Comparison of ENCODE assay signal across 31 cellular contexts in the genomic region with DNA sequence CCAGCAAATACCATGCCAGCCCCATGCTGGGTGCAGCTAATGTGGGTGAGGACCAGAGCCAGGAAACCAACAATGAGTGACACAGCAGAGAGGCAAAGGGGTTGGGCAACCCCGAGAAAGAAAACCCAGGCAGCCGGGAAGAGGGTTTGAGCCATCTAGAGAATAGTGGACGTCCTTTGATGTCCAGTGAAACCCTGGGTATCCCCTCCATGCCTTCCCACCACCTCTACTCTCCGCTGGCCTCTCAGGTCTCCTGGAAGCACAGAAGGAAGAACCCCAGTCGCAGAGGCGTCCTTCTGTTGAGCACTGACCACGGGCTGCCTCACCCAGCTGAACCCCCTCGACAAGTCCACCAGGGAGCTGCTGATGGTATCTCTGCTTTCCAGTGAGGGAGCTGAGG.
"Had no signal": no experiment of that assay in that cellular context is flagged by ENCODE, and none has a peak within 500 bp of the region (broad histone marks: within the 10 kb centered on the region; RNA-seq: fewer than 3 reads in every experiment).

No MANE protein-coding gene starts in this region.

- DNase-seq: activated CD4-positive, alpha-beta memory T cell treated with anti-CD3 and anti-CD28 coated beads for 36 hours; activated CD4-positive, alpha-beta T cell treated with anti-CD3 and anti-CD28 coated beads for 36 hours; activated CD4-positive, alpha-beta T cell treated with anti-CD3 and anti-CD28 coated beads, Interleukin-2, amount 10 ng/mL, durations not matched to agents 24 days and 14 days; activated CD4-positive, CD25-positive, alpha-beta regulatory T cell; activated CD4-positive, CD25-positive, alpha-beta regulatory T cell treated with anti-CD3 and anti-CD28 coated beads, Interleukin-2, amount 50 U/mL, for 72 hours; activated CD8-positive, alpha-beta memory T cell treated with anti-CD3 and anti-CD28 coated beads, Interleukin-2, amount 10 ng/mL, durations not matched to agents 7 days and 5 days; activated CD8-positive, alpha-beta memory T cell treated with anti-CD3 and anti-CD28 coated beads, Interleukin-2, amount 50 U/mL, for 4 hours; activated CD8-positive, alpha-beta T cell treated with anti-CD3 and anti-CD28 coated beads, Interleukin-2, amount 10 ng/mL, durations not matched to agents 7 days and 5 days; activated effector memory CD4-positive, alpha-beta T cell treated with anti-CD3 and anti-CD28 coated beads, Interleukin-2, amount 50 U/mL, for 16 hours; activated naive CD4-positive, alpha-beta T cell treated with anti-CD3 and anti-CD28 coated beads for 36 hours; activated naive CD8-positive, alpha-beta T cell treated with anti-CD3 and anti-CD28 coated beads for 36 hours; activated naive CD8-positive, alpha-beta T cell treated with anti-CD3 and anti-CD28 coated beads, Interleukin-2, amount 50 U/mL, for 24 hours; activated T-cell treated with anti-CD3 and anti-CD28 coated beads, Interleukin-2, amount 50 U/mL, for 1 hour; adrenal gland; amygdala; aorta; body of pancreas; central memory CD4-positive, alpha-beta T cell; cerebellar nuclear complex; dermis blood vessel endothelial cell; effector CD4-positive, alpha-beta T cell; effector memory CD8-positive, alpha-beta T cell; erythroblast; foreskin keratinocyte; gastrocnemius medialis; glutamatergic neuron; heart left ventricle; T-helper 2 cell had no signal

- H3K4me1 ChIP-seq: adrenal gland, body of pancreas, foreskin keratinocyte, gastrocnemius medialis had no signal

- ATAC-seq: activated CD4-positive, alpha-beta T cell treated with anti-CD3 and anti-CD28 coated beads for 36 hours; activated CD8-positive, alpha-beta memory T cell treated with anti-CD3 and anti-CD28 coated beads, Interleukin-2, amount 10 ng/mL, durations not matched to agents 7 days and 5 days; activated CD8-positive, alpha-beta T cell treated with anti-CD3 and anti-CD28 coated beads, Interleukin-2, amount 10 ng/mL, durations not matched to agents 7 days and 5 days; activated naive CD8-positive, alpha-beta T cell treated with anti-CD3 and anti-CD28 coated beads, Interleukin-2, amount 50 U/mL, for 24 hours; body of pancreas; effector memory CD8-positive, alpha-beta T cell; foreskin keratinocyte; gastrocnemius medialis; heart left ventricle had no signal

- H3K36me3 ChIP-seq: adrenal gland, cardiac muscle cell, esophagus muscularis mucosa, gastrocnemius medialis, heart left ventricle had no signal

- H3K4me3 ChIP-seq: adrenal gland, body of pancreas, cardiac muscle cell, coronary artery, esophagus muscularis mucosa, gastrocnemius medialis, heart left ventricle had no signal

- H3K27ac ChIP-seq: adrenal gland, body of pancreas, cardiac muscle cell, coronary artery, esophagus muscularis mucosa, foreskin keratinocyte, gastrocnemius medialis, heart left ventricle had no signal

- H3K27me3 ChIP-seq: adrenal gland, body of pancreas, cardiac muscle cell, foreskin keratinocyte, gastrocnemius medialis, heart left ventricle had no signal

- H3K9me3 ChIP-seq: adrenal gland, body of pancreas, esophagus muscularis mucosa, gastrocnemius medialis, heart left ventricle had no signal
